Comparison of ENCODE assay signal across 16 cellular contexts in the genomic region with DNA sequence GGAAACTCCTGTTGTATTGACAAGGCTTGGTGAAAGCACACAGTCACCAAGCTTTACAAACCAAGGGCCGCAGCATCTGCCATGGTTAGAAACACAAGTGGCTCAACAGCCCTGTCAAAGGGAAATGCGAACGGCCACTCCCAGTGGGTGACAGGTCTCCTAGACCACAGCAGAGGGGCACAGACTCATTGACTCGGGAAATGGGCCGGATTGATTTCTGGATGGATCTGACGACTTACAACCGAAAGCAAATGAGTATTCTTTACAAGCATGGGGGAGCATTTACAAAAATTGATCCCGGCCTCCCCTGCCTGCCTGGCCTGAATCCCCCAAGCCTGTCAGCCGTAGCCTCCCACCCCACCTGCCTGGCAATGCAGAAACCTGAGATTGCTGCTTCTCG. TPM values are rescaled to one million over a fixed set of nuclear protein-coding genes. Genes with fewer than 3 reads are reported as not detected.
DNase-seq lines count a peak whose midpoint lies in the region; ATAC-seq and TF ChIP-seq lines count a peak whose summit lies in the region.
"Had no signal": no experiment of that assay in that cellular context is flagged by ENCODE, and none has a peak within 500 bp of the region (broad histone marks: within the 10 kb centered on the region; RNA-seq: fewer than 3 reads in every experiment).

No MANE protein-coding gene starts in this region.

- TF ChIP-seq EP300 in sigmoid colon (IDR thresholded peaks at IDR 0.05): no peak

- H3K27ac ChIP-seq in RWPE2 (ENCODE audit: poor library complexity, severe bottlenecking) (no peak overlapping the region), sigmoid colon (no peak overlapping the region)
- H3K27ac ChIP-seq: BLaER1 treated with 17β-estradiol and CSF1 and Interleukin-3, amounts not matched to agents 10 nM and 100 nM had no signal

- TF ChIP-seq CTCF in CD14-positive monocyte (IDR thresholded peaks at IDR 0.05) (no peak), RWPE2 (IDR thresholded peaks at IDR 0.05; ENCODE audit: poor library complexity, severe bottlenecking) (no peak), nephron (IDR thresholded peaks at IDR 0.05; ENCODE audit: unreplicated experiment in 3 of 3) (no peak), sigmoid colon (IDR thresholded peaks at IDR 0.05) (no peak)

- H3K27me3 Mint-ChIP-seq in CD14-positive monocyte (ENCODE audit: low read depth in 3 of 3) (peaks cover 2 to 12% (median 3%) of the 10 kb centered on the region in 3 donors), nephron (ENCODE audit: low read depth) (peaks cover 9% of the 10 kb centered on the region)

- ATAC-seq in RWPE2 (ENCODE audit: low read depth): no peak

- H3K9me3 Mint-ChIP-seq in CD14-positive monocyte: peaks cover 7 to 16% (median 12%) of the 10 kb centered on the region in 7 donors
- peaks cover 14% of the 10 kb centered on the region for H3K9me3 Mint-ChIP-seq in nephron

- no peaks in the 10 kb centered on the region for H3K4me1 Mint-ChIP-seq in CD14-positive monocyte
- peaks cover 60% of the 10 kb centered on the region for H3K4me1 Mint-ChIP-seq in nephron

- DNase-seq in CD14-positive monocyte (ENCODE audit: low spot score): peak; percentile 34
- DNase-seq in RWPE2 (ENCODE audit: low spot score): peak; percentile 38
- peak; percentile 46 for DNase-seq in sigmoid colon
- no peak for DNase-seq in stimulated activated CD4-positive, alpha-beta T cell treated with anti-CD3 and anti-CD28 coated beads, Interleukin-4, amount 100 ng/mL, for 1 hour
- DNase-seq in superior temporal gyrus (ENCODE audit: extremely low spot score): no peak
- no peak for DNase-seq in MV-4-11 (lab: John Stamatoyannopoulos, UW)
- DNase-seq: DND-41, H7, NCI-H1417 treated with DMSO at 0.1 percent for 48 hours, NCI-H187 treated with DMSO at 0.1 percent for 48 hours, NCI-H2227 treated with DMSO at 0.1 percent for 48 hours, NCI-H82 had no signal

- TF ChIP-seq POLR2A in sigmoid colon (IDR thresholded peaks at IDR 0.05): no peak

- intact Hi-C loops in CD14-positive monocyte (cut with micrococcal nuclease): no loop called here
- intact Hi-C loops in sigmoid colon (cut with DNase I): no loop called here

- H3K4me1 ChIP-seq in RWPE2 (ENCODE audit: insufficient read depth, poor library complexity, severe bottlenecking) (no peaks in the 10 kb centered on the region), sigmoid colon (peaks cover 0 to 36% (median 31%) of the 10 kb centered on the region in 4 donors)

- H3K27me3 ChIP-seq in RWPE2 (ENCODE audit: insufficient read depth, poor library complexity, severe bottlenecking) (no peaks in the 10 kb centered on the region), sigmoid colon (no peaks in the 10 kb centered on the region)
- H3K27me3 ChIP-seq: BLaER1 treated with 17β-estradiol and CSF1 and Interleukin-3, amounts not matched to agents 10 nM and 100 nM had no signal

- H3K4me3 Mint-ChIP-seq in CD14-positive monocyte (no peak overlapping the region), nephron (no peak overlapping the region)

- H3K27ac Mint-ChIP-seq in CD14-positive monocyte (no peak overlapping the region), nephron (peak overlapping the region in 2 of 3 experiments; percentile 2 to 65)

- 88 to 91% methylated on average over 10 of the region's 10 CpGs for WGBS in sigmoid colon, 2 donors

- H3K36me3 Mint-ChIP-seq in CD14-positive monocyte: no peaks in the 10 kb centered on the region
- H3K36me3 Mint-ChIP-seq in nephron (ENCODE audit: low read depth): no peaks in the 10 kb centered on the region

- peaks cover 4% of the 10 kb centered on the region for H3K9me3 ChIP-seq in RWPE2 (ENCODE audit: severe bottlenecking)
- H3K9me3 ChIP-seq in sigmoid colon: no peaks in the 10 kb centered on the region

- no peak overlapping the region for H3K4me3 ChIP-seq in RWPE2 (ENCODE audit: severe bottlenecking)
- no peak overlapping the region for H3K4me3 ChIP-seq in sigmoid colon
- H3K4me3 ChIP-seq: BLaER1 treated with 17β-estradiol and CSF1 and Interleukin-3, amounts not matched to agents 10 nM and 100 nM had no signal

- H3K36me3 ChIP-seq in RWPE2 (ENCODE audit: low read depth): no peaks in the 10 kb centered on the region
- H3K36me3 ChIP-seq in sigmoid colon: no peaks in the 10 kb centered on the region
- H3K36me3 ChIP-seq: BLaER1 treated with 17β-estradiol and CSF1 and Interleukin-3, amounts not matched to agents 10 nM and 100 nM had no signal

RNA-seq across cellular contexts. Expression of gene ADAMTS2, which starts 48.2 kb away (rescaled TPM):
- polyA plus RNA-seq in CD14-positive monocyte (under 1 TPM in 1 of 2 donors, not detected in 1; 0.74 TPM), sigmoid colon (1 to 10 TPM in 2 of 3 donors, under 1 TPM in 1; 0.69 to 5.9 (median 1.2) TPM)
- 10 to 100 TPM in 3 of 4 donors, 1 to 10 TPM in 1; 9.2 to 33.2 (median 14.6) TPM for total RNA-seq in sigmoid colon
- total RNA-seq: G401, HT-29 had no signal

Comparison
In these comparisons a context has a peak if more than half of its experiments do, and no peak if none do; other contexts are left out.
1. DNase-seq: peak in CD14-positive monocyte (single experiment), RWPE2 (single experiment) and sigmoid colon (single experiment); none in stimulated activated CD4-positive, alpha-beta T cell treated with anti-CD3 and anti-CD28 coated beads, Interleukin-4, amount 100 ng/mL, for 1 hour (single experiment), superior temporal gyrus (single experiment) and MV-4-11 (single experiment).
2. H3K27ac Mint-ChIP-seq: peak in nephron (2 of 3); none in CD14-positive monocyte (0 of 7).